In the genomic region with DNA sequence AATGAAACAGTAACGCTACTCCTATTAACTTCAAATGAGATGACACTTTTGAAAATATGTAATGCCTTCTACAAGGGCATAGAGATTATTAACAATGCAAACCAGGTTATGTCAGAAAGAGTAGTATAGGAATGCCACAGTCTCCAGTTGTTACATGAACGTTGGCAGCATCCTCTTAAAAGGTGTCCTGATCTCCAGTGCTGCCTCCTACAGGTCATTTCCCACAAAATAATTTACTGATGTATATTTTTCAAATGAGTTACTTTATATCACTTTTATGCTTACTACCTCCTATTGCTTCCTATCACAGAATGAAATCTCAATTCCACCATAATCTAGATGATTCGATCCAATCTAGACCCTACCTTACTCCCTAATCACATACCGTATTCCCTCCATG, we compare ENCODE assay signal across 9 cellular contexts.
DNase-seq lines count a peak whose midpoint lies in the region; ATAC-seq, FAIRE-seq and TF ChIP-seq lines count a peak whose summit lies in the region.
"Had no signal": no experiment of that assay in that cellular context is flagged by ENCODE, and none has a peak within 500 bp of the region (broad histone marks: within the 10 kb centered on the region; RNA-seq: fewer than 3 reads in every experiment).

No MANE protein-coding gene starts in this region.

- H3K79me1 ChIP-seq in mesenchymal stem cell (replicated peaks; ENCODE audit: low read length, poor library complexity, severe bottlenecking), result no peaks in the 10 kb centered on the region

- TF ChIP-seq CTCF in astrocyte (IDR thresholded peaks at IDR 0.05; ENCODE audit: insufficient read depth, low read depth, low read length), result peak; percentile 38

- H4K8ac ChIP-seq in mesenchymal stem cell (ENCODE audit: low read length), result no peak overlapping the region

- H3K4me2 ChIP-seq in astrocyte (ENCODE audit: low read length) (no peak overlapping the region), mesenchymal stem cell (ENCODE audit: low read length, poor library complexity, severe bottlenecking) (no peak overlapping the region)

- no peak overlapping the region for H3K23ac ChIP-seq in mesenchymal stem cell (ENCODE audit: low read length in 2 of 2)

- H3K4me1 ChIP-seq in astrocyte (ENCODE audit: insufficient read depth, low read length) (no peaks in the 10 kb centered on the region), mesenchymal stem cell (ENCODE audit: control insufficient read depth, insufficient read depth, low read depth, low read length) (no peaks in the 10 kb centered on the region)

- intact Hi-C loops in Right ventricle myocardium superior (cut with DNase I), result no loop called here

- H2AFZ ChIP-seq in astrocyte (ENCODE audit: low read depth, low read length), result no peak overlapping the region
- H2AFZ ChIP-seq in mesenchymal stem cell (ENCODE audit: low read depth, low read length), result no peak overlapping the region

- H3K4me1 Mint-ChIP-seq in astrocyte (ENCODE audit: low read depth, unreplicated experiment), result peaks cover 2% of the 10 kb centered on the region

- ATAC-seq in left lobe of liver (no peak), HG03135 (IDR thresholded peaks at IDR 0.05; ENCODE audit: unreplicated experiment) (no peak), Right ventricle myocardium superior (ENCODE audit: poor library complexity) (no peak)

- H3K4me3 Mint-ChIP-seq in astrocyte (ENCODE audit: unreplicated experiment), result no peak overlapping the region

- no peaks in the 10 kb centered on the region for H4K20me1 ChIP-seq in astrocyte (ENCODE audit: insufficient read depth, low read length)

- 82% methylated on average over 2 of the region's 4 CpGs for WGBS in mesenchymal stem cell

- no peaks in the 10 kb centered on the region for H3K79me2 ChIP-seq in astrocyte (ENCODE audit: insufficient read depth, low read length)

- H3K36me3 ChIP-seq in astrocyte (ENCODE audit: insufficient read depth, low read length) (no peaks in the 10 kb centered on the region), mesenchymal stem cell (ENCODE audit: control insufficient read depth in 1 of 2, insufficient read depth in 2 of 2, low read depth in 1 of 2, low read length in 2 of 2) (no peaks in the 10 kb centered on the region)

- H3K27ac ChIP-seq in astrocyte (ENCODE audit: low read depth, low read length) (no peak overlapping the region), mesenchymal stem cell (ENCODE audit: low read length, poor library complexity, severe bottlenecking) (no peak overlapping the region)
- H3K27ac ChIP-seq: dorsolateral prefrontal cortex had no signal

- H3K18ac ChIP-seq in mesenchymal stem cell (ENCODE audit: low read depth in 1 of 2, low read length in 2 of 2), result no peak overlapping the region

- DNase-seq in DMS53 treated with DMSO at 0.1 percent for 48 hours (lab: John Stamatoyannopoulos, UW; ENCODE audit: unreplicated experiment) (peak; percentile 7), astrocyte (ENCODE audit: low read depth) (no peak), mesenchymal stem cell (peak; percentile 1), left lobe of liver (ENCODE audit: low spot score) (no peak), Right ventricle myocardium superior (no peak), NCI-H446 (lab: John Stamatoyannopoulos, UW) (no peak)
- peak; percentile 37 for DNase-seq in Jurkat, Clone E6-1 (ENCODE audit: low read depth, low spot score)
- DNase-seq: dorsolateral prefrontal cortex had no signal

- H3K27me3 Mint-ChIP-seq in astrocyte (ENCODE audit: low read depth, unreplicated experiment), result no peaks in the 10 kb centered on the region

- no peak overlapping the region for H2BK5ac ChIP-seq in mesenchymal stem cell (ENCODE audit: low read depth, low read length, poor library complexity, severe bottlenecking)

- H3K27ac Mint-ChIP-seq in astrocyte (ENCODE audit: unreplicated experiment), result no peak overlapping the region

- no peak overlapping the region for H3K4me3 ChIP-seq in Jurkat, Clone E6-1 (ENCODE audit: low read length)
- H3K4me3 ChIP-seq in astrocyte (ENCODE audit: insufficient read depth, low read depth, low read length), result no peak overlapping the region
- no peak overlapping the region for H3K4me3 ChIP-seq in mesenchymal stem cell (ENCODE audit: insufficient read depth in 1 of 2, low read depth in 1 of 2, low read length in 2 of 2)
- H3K4me3 ChIP-seq: dorsolateral prefrontal cortex had no signal

- H2BK120ac ChIP-seq in mesenchymal stem cell (ENCODE audit: low read depth, low read length), result no peak overlapping the region

- H3K14ac ChIP-seq in mesenchymal stem cell (ENCODE audit: low read length in 2 of 2), result no peak overlapping the region

- H3K4ac ChIP-seq in mesenchymal stem cell (ENCODE audit: low read depth in 1 of 2, low read length in 2 of 2), result no peak overlapping the region

- no peaks in the 10 kb centered on the region for H3K36me3 Mint-ChIP-seq in astrocyte (ENCODE audit: low read depth, unreplicated experiment)

- H2BK12ac ChIP-seq in mesenchymal stem cell (ENCODE audit: low read length in 2 of 2), result no peak overlapping the region

- no peaks in the 10 kb centered on the region for H3K9me3 ChIP-seq in astrocyte (ENCODE audit: insufficient read depth, low read depth, low read length)
- no peaks in the 10 kb centered on the region for H3K9me3 ChIP-seq in mesenchymal stem cell (ENCODE audit: control insufficient read depth, low read length)

- H3K9ac ChIP-seq in astrocyte (ENCODE audit: low read length) (no peak overlapping the region), mesenchymal stem cell (ENCODE audit: low read length) (no peak overlapping the region)

- H3K27me3 ChIP-seq in astrocyte (ENCODE audit: insufficient read depth, low read length) (no peaks in the 10 kb centered on the region), mesenchymal stem cell (ENCODE audit: control insufficient read depth in 1 of 2, insufficient read depth in 1 of 2, low read length in 2 of 2) (no peaks in the 10 kb centered on the region)
- H3K27me3 ChIP-seq: dorsolateral prefrontal cortex had no signal

- H3K9me3 Mint-ChIP-seq in astrocyte (ENCODE audit: unreplicated experiment), result no peaks in the 10 kb centered on the region

- H2BK15ac ChIP-seq in mesenchymal stem cell (ENCODE audit: low read depth, poor library complexity, severe bottlenecking), result no peak overlapping the region

- H4K91ac ChIP-seq in mesenchymal stem cell (ENCODE audit: low read length), result no peak overlapping the region

- no peak for FAIRE-seq in astrocyte (lab: Jason Lieb, UNC)

- H2AK5ac ChIP-seq in mesenchymal stem cell (ENCODE audit: low read length, severe bottlenecking), result no peak overlapping the region

Comparison
In these comparisons a context has a peak if more than half of its experiments do, and no peak if none do; other contexts are left out.
1. DNase-seq: peak in DMS53 treated with DMSO at 0.1 percent for 48 hours (single experiment), Jurkat, Clone E6-1 (single experiment) and mesenchymal stem cell (single experiment); none in astrocyte (single experiment), left lobe of liver (single experiment), Right ventricle myocardium superior (single experiment) and NCI-H446 (0 of 2).